In the genomic region with DNA sequence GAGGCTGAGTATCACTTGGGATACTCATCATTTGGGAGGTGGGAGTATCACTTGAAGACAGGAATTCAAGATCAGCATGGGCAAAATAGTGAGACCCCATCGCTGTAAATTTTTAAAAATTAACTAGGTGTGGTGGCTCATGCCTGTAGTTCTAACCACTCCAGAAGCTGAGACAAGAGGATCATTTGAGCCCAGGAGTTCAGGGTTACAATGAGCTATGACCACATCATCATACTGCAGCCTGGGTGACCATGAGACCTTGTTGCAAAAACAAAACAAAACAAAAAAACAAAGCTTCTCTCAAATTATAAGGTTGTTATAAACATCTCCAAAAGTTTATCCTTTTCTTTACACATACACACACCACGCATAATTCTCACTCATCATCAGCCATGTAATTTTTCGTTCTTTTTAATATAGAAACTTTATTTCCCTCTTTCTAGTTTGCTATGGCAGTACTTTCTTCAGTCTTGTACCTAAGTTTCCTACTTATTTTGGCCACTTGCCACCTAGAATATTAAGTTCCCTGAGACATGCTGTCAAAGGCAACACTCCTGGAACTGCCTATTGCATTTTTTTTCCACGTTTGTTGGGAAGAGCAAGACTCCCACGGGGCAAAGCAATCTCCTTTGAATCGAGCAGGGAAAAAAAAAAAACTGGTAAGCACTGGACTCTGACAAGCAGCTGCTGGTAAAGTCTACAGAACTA, we compare ENCODE assay signal across 1 cellular context.
TF ChIP-seq lines count a peak whose summit lies in the region.

No MANE protein-coding gene starts in this region.

TF ChIP-seq in A549, 52 proteins besides CTCF, POLR2A, EP300 and RAD21 (continued from another document):
- no peak for TF ChIP-seq SMC3 (IDR thresholded peaks at IDR 0.05)
- no peak for TF ChIP-seq HOXB5 (CRISPR knock-in tag; IDR thresholded peaks at IDR 0.05)
